2 cellular contexts compared by ENCODE assay signal in genomic region chr5:133397432-133397831, GRCh38.
A peak's percentile ranks its signal among the peaks of the same experiment; 100 is the strongest.
TF ChIP-seq lines count a peak whose summit lies in the region.

No MANE protein-coding gene starts in this region.

TF ChIP-seq in K562, 482 proteins besides CTCF, POLR2A, EP300 and RAD21:
- TF ChIP-seq RFX1 (IDR thresholded peaks at IDR 0.05), result peak; percentile 26; the same call in 1 of the 2 replicates
- no peak for TF ChIP-seq ZNF449 (CRISPR knock-in tag; IDR thresholded peaks at IDR 0.05)

TF ChIP-seq in neural cell, 6 proteins besides CTCF, POLR2A, EP300 and RAD21:
- no peak for TF ChIP-seq EZH2 (IDR thresholded peaks at IDR 0.05; ENCODE audit: borderline replicate concordance, insufficient read depth, low read length, poor library complexity, severe bottlenecking)
- no peak for TF ChIP-seq REST (IDR thresholded peaks at IDR 0.05; ENCODE audit: borderline replicate concordance)
- no peak for TF ChIP-seq SMC3 (conservative IDR thresholded peaks at IDR 0.05; ENCODE audit: poor library complexity)
- no peak for TF ChIP-seq POLR2AphosphoS5 (IDR thresholded peaks at IDR 0.05)
- no peak for TF ChIP-seq TAF1 (IDR thresholded peaks at IDR 0.05; ENCODE audit: low read depth)
- no peak for TF ChIP-seq MXI1 (conservative IDR thresholded peaks at IDR 0.05; ENCODE audit: poor library complexity, severe bottlenecking)
